36 cellular contexts compared by ENCODE assay signal in the genomic region with DNA sequence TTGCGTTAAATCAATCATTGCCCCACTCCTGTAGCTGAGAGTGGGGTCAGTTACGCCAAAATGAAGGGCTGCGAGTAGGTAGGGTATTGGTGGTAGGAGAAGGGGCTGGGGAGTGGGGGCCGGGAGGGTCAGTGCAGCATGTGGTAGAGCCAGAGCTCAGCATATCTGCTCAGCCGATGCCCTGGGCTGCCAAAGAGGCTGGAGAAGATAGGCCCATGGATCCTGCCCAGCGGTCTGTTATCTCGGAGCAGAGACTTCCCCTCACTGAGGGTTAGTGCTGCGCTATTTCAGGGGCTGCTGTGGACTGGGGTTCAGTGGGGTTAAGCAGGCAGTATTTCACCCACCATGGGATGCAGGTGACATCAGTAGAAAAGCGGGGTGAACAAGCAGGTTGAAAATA. TPM values are rescaled to one million over a fixed set of nuclear protein-coding genes. Genes with fewer than 3 reads are reported as not detected.
"Had no signal": no experiment of that assay in that cellular context is flagged by ENCODE, and none has a peak within 500 bp of the region (broad histone marks: within the 10 kb centered on the region; RNA-seq: fewer than 3 reads in every experiment).

No MANE protein-coding gene starts in this region.

- H3K27ac Mint-ChIP-seq: activated CD4-positive, alpha-beta memory T cell treated with anti-CD3 and anti-CD28 coated beads for 36 hours; activated CD4-positive, alpha-beta T cell treated with anti-CD3 and anti-CD28 coated beads, Interleukin-2, amount 10 ng/mL, durations not matched to agents 24 days and 14 days; activated naive CD4-positive, alpha-beta T cell treated with anti-CD3 and anti-CD28 coated beads for 36 hours; activated naive CD8-positive, alpha-beta T cell treated with anti-CD3 and anti-CD28 coated beads for 36 hours; activated T-helper 1 cell treated with anti-CD3 and anti-CD28 coated beads, Interleukin-12 subunit alpha, Interleukin-12 subunit beta, Interleukin-2, Interleukin-4 antibody, amounts not matched to agents 30 ng/mL and 10 ng/mL and 1 ng/mL, durations not matched to agents 14 hours and 24 hours and 36 hours; nephron; progenitor cell of endocrine pancreas; stimulated activated effector memory CD8-positive, alpha-beta T cell treated with anti-CD3 and anti-CD28 coated beads, Interleukin-12 subunit alpha, Interleukin-12 subunit beta, amount 100 ng/mL, for 72 hours; stimulated activated naive CD8-positive, alpha-beta T cell treated with anti-CD3 and anti-CD28 coated beads, Interleukin-15, Interleukin-2, amounts not matched to agents 100 ng/mL and 50 ng/mL, for 24 hours; T-helper 17 cell had no signal

- H3K9me3 Mint-ChIP-seq: activated CD4-positive, alpha-beta memory T cell treated with anti-CD3 and anti-CD28 coated beads for 36 hours; activated CD4-positive, alpha-beta T cell treated with anti-CD3 and anti-CD28 coated beads, Interleukin-2, amount 10 ng/mL, durations not matched to agents 24 days and 14 days; activated naive CD4-positive, alpha-beta T cell treated with anti-CD3 and anti-CD28 coated beads for 36 hours; activated naive CD8-positive, alpha-beta T cell treated with anti-CD3 and anti-CD28 coated beads for 36 hours; activated T-helper 1 cell treated with anti-CD3 and anti-CD28 coated beads, Interleukin-12 subunit alpha, Interleukin-12 subunit beta, Interleukin-2, Interleukin-4 antibody, amounts not matched to agents 30 ng/mL and 10 ng/mL and 1 ng/mL, durations not matched to agents 14 hours and 24 hours and 36 hours; nephron; stimulated activated effector memory CD8-positive, alpha-beta T cell treated with anti-CD3 and anti-CD28 coated beads, Interleukin-12 subunit alpha, Interleukin-12 subunit beta, amount 100 ng/mL, for 72 hours; stimulated activated naive CD8-positive, alpha-beta T cell treated with anti-CD3 and anti-CD28 coated beads, Interleukin-15, Interleukin-2, amounts not matched to agents 100 ng/mL and 50 ng/mL, for 24 hours had no signal

- H3K27ac ChIP-seq: adrenal gland, body of pancreas, cardiac muscle cell, esophagus squamous epithelium, hepatocyte, neutrophil, ovary, skin epidermis, thyroid gland, upper lobe of right lung had no signal

- H3K36me3 Mint-ChIP-seq: activated CD4-positive, alpha-beta memory T cell treated with anti-CD3 and anti-CD28 coated beads for 36 hours; activated naive CD8-positive, alpha-beta T cell treated with anti-CD3 and anti-CD28 coated beads for 36 hours; stimulated activated effector memory CD8-positive, alpha-beta T cell treated with anti-CD3 and anti-CD28 coated beads, Interleukin-12 subunit alpha, Interleukin-12 subunit beta, amount 100 ng/mL, for 72 hours had no signal

- H3K9me3 ChIP-seq: adrenal gland, body of pancreas, esophagus squamous epithelium, mucosa of descending colon, neutrophil, ovary, thyroid gland, upper lobe of right lung had no signal

- H3K4me3 ChIP-seq: adrenal gland, body of pancreas, cardiac muscle cell, esophagus squamous epithelium, hepatocyte, mucosa of descending colon, ovary, skin epidermis, thyroid gland, upper lobe of right lung had no signal

- H3K4me1 Mint-ChIP-seq: activated CD4-positive, alpha-beta T cell treated with anti-CD3 and anti-CD28 coated beads, Interleukin-2, amount 10 ng/mL, durations not matched to agents 24 days and 14 days; activated naive CD8-positive, alpha-beta T cell treated with anti-CD3 and anti-CD28 coated beads for 36 hours; stimulated activated effector memory CD8-positive, alpha-beta T cell treated with anti-CD3 and anti-CD28 coated beads, Interleukin-12 subunit alpha, Interleukin-12 subunit beta, amount 100 ng/mL, for 72 hours had no signal

- DNase-seq: activated CD4-positive, alpha-beta memory T cell treated with anti-CD3 and anti-CD28 coated beads for 36 hours; activated CD4-positive, alpha-beta T cell treated with anti-CD3 and anti-CD28 coated beads, Interleukin-2, amount 10 ng/mL, durations not matched to agents 24 days and 14 days; activated CD4-positive, CD25-positive, alpha-beta regulatory T cell treated with anti-CD3 and anti-CD28 coated beads, Interleukin-2, amount 50 U/mL, for 72 hours; activated CD8-positive, alpha-beta memory T cell treated with anti-CD3 and anti-CD28 coated beads, Interleukin-2, amount 50 U/mL, for 4 hours; activated effector memory CD4-positive, alpha-beta T cell treated with anti-CD3 and anti-CD28 coated beads, Interleukin-2, amount 50 U/mL, for 16 hours; activated naive CD4-positive, alpha-beta T cell treated with anti-CD3 and anti-CD28 coated beads for 36 hours; activated naive CD8-positive, alpha-beta T cell treated with anti-CD3 and anti-CD28 coated beads for 36 hours; activated T-cell treated with anti-CD3 and anti-CD28 coated beads, Interleukin-2, amount 50 U/mL, for 1 hour; adrenal gland; aorta; body of pancreas; cortex of kidney; esophagus squamous epithelium; glutamatergic neuron; islet precursor cell; left cardiac atrium; left ventricle myocardium superior; mucosa of descending colon; ovary; stimulated activated CD4-positive, alpha-beta T cell treated with anti-CD3 and anti-CD28 coated beads, Interleukin-12 subunit alpha, Interleukin-12 subunit beta, amount 100 ng/mL, for 4 hours; stimulated activated CD4-positive, alpha-beta T cell treated with anti-CD3 and anti-CD28 coated beads, Interleukin-4, amount 100 ng/mL, for 24 hours; T-helper 17 cell; upper lobe of right lung had no signal

- ATAC-seq: body of pancreas; left cardiac atrium; left ventricle myocardium superior; mucosa of descending colon; sciatic nerve; stimulated activated effector memory CD8-positive, alpha-beta T cell treated with anti-CD3 and anti-CD28 coated beads, Interleukin-12 subunit alpha, Interleukin-12 subunit beta, amount 100 ng/mL, for 72 hours; T-helper 17 cell; upper lobe of right lung had no signal

- H3K27me3 ChIP-seq: adrenal gland, body of pancreas, ovary, thyroid gland, upper lobe of right lung had no signal

- H3K4me1 ChIP-seq: adrenal gland, body of pancreas, thyroid gland, upper lobe of right lung had no signal

- H3K4me3 Mint-ChIP-seq: activated CD4-positive, alpha-beta memory T cell treated with anti-CD3 and anti-CD28 coated beads for 36 hours; activated CD4-positive, alpha-beta T cell treated with anti-CD3 and anti-CD28 coated beads, Interleukin-2, amount 10 ng/mL, durations not matched to agents 24 days and 14 days; activated naive CD4-positive, alpha-beta T cell treated with anti-CD3 and anti-CD28 coated beads for 36 hours; activated naive CD8-positive, alpha-beta T cell treated with anti-CD3 and anti-CD28 coated beads for 36 hours; activated T-helper 1 cell treated with anti-CD3 and anti-CD28 coated beads, Interleukin-12 subunit alpha, Interleukin-12 subunit beta, Interleukin-2, Interleukin-4 antibody, amounts not matched to agents 30 ng/mL and 10 ng/mL and 1 ng/mL, durations not matched to agents 14 hours and 24 hours and 36 hours; nephron; stimulated activated effector memory CD8-positive, alpha-beta T cell treated with anti-CD3 and anti-CD28 coated beads, Interleukin-12 subunit alpha, Interleukin-12 subunit beta, amount 100 ng/mL, for 72 hours; stimulated activated naive CD8-positive, alpha-beta T cell treated with anti-CD3 and anti-CD28 coated beads, Interleukin-15, Interleukin-2, amounts not matched to agents 100 ng/mL and 50 ng/mL, for 24 hours; T-helper 17 cell had no signal

- H3K36me3 ChIP-seq: adrenal gland, cardiac muscle cell, esophagus squamous epithelium, neutrophil, ovary, thyroid gland, upper lobe of right lung had no signal

RNA-seq across cellular contexts. Expression of gene RHBDL3, which starts 19.7 kb away (rescaled TPM):
- total RNA-seq: activated naive CD4-positive, alpha-beta T cell treated with anti-CD3 and anti-CD28 coated beads for 36 hours; lung microvascular endothelial cell; renal cortical epithelial cell had no signal
- polyA plus RNA-seq: aorta, cardiac muscle cell had no signal
